In the genomic region with DNA sequence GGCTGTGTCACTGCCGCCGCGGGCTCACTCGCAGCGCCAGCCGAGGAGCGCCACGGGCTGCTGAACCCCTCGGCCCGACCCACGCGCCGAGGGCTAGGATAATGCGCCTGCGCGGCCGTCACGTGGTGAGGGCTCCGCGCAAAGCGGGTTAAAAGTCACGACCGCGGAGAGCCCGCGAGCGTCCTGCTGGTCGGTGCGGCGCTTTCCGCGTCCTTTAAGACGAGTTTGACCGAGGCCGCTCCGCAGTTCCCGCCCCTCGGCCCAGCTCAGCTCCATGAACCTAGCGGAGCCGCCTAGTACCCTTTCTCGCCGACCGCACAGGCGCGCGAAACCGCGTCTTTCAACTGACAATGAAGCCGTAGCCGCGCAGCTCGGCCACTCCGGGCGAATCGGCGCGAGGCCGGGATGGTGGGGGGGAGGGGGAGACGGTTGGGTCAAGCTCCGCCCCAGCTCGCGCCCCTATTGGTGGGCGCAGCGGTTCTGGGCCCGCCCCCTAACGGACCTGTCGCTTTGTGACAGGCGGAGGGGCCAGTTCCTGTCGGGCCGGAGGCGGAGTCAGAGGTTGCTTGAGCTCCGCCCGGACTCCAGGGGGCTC, we compare ENCODE assay signal across 1 cellular context.
A peak's percentile ranks its signal among the peaks of the same experiment; 100 is the strongest.
TF ChIP-seq lines count a peak whose summit lies in the region.

No MANE protein-coding gene starts in this region.

TF ChIP-seq in HepG2, 621 proteins besides CTCF, POLR2A, EP300 and RAD21 (continued from another document and continues in another):
- TF ChIP-seq, protein P1, sequence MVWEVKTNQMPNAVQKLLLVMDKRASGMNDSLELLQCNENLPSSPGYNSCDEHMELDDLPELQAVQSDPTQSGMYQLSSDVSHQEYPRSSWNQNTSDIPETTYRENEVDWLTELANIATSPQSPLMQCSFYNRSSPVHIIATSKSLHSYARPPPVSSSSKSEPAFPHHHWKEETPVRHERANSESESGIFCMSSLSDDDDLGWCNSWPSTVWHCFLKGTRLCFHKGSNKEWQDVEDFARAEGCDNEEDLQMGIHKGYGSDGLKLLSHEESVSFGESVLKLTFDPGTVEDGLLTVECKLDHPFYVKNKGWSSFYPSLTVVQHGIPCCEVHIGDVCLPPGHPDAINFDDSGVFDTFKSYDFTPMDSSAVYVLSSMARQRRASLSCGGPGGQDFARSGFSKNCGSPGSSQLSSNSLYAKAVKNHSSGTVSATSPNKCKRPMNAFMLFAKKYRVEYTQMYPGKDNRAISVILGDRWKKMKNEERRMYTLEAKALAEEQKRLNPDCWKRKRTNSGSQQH (CRISPR knock-in tag; IDR thresholded peaks at IDR 0.05; ENCODE audit: low read depth): peak; percentile 69
- TF ChIP-seq ZNF510 (CRISPR knock-in tag; IDR thresholded peaks at IDR 0.05; ENCODE audit: low read depth) (no peak), ARNT (IDR thresholded peaks at IDR 0.05) (no peak), ZNF619 (CRISPR knock-in tag; IDR thresholded peaks at IDR 0.05) (peak; percentile 91), ZNF552 (CRISPR knock-in tag; IDR thresholded peaks at IDR 0.05; ENCODE audit: borderline replicate concordance) (peak; percentile 84; the same call in 1 of the 2 replicates), MTA1 (CRISPR knock-in tag; IDR thresholded peaks at IDR 0.05; ENCODE audit: borderline replicate concordance) (no peak), ZNF362 (CRISPR knock-in tag; IDR thresholded peaks at IDR 0.05; ENCODE audit: borderline replicate concordance) (no peak; the same call in 1 of the 2 replicates), ZNF253 (CRISPR knock-in tag; IDR thresholded peaks at IDR 0.05; ENCODE audit: borderline replicate concordance) (peak; percentile 89; the same call in 1 of the 2 replicates), ISX (CRISPR knock-in tag; conservative IDR thresholded peaks at IDR 0.05) (no peak), DR1 (CRISPR knock-in tag; IDR thresholded peaks at IDR 0.05) (0 out of 2 replicates have a peak, but pooled peaks have one; percentile 83), DMAP1 (CRISPR knock-in tag; IDR thresholded peaks at IDR 0.05) (peak; percentile 97), ZNF274 (CRISPR knock-in tag; IDR thresholded peaks at IDR 0.05) (peak; percentile 95), ZBTB40 (IDR thresholded peaks at IDR 0.05) (no peak), ZBTB40 (CRISPR knock-in tag; IDR thresholded peaks at IDR 0.05) (peak; percentile 81), ZNF598 (CRISPR knock-in tag; IDR thresholded peaks at IDR 0.05; ENCODE audit: borderline replicate concordance) (peak; percentile 94; the same call in 1 of the 2 replicates), ZFY (CRISPR knock-in tag; IDR thresholded peaks at IDR 0.05) (peak; percentile 90), ZNF138 (CRISPR knock-in tag; IDR thresholded peaks at IDR 0.05; ENCODE audit: low read depth) (peak; percentile 89; the same call in 1 of the 2 replicates), ZEB1 (IDR thresholded peaks at IDR 0.05; ENCODE audit: insufficient replicate concordance, low read depth) (peak; percentile 42), ZNF83 (CRISPR knock-in tag; IDR thresholded peaks at IDR 0.05; ENCODE audit: borderline replicate concordance) (peak; percentile 91; the same call in 1 of the 2 replicates), GATA4 (IDR thresholded peaks at IDR 0.05; ENCODE audit: borderline replicate concordance, low read depth) (peak; percentile 76; the same call in 1 of the 2 replicates), RCOR2 (CRISPR knock-in tag; IDR thresholded peaks at IDR 0.05) (peak; percentile 78; the same call in 1 of the 2 replicates), ZNF432 (CRISPR knock-in tag; IDR thresholded peaks at IDR 0.05; ENCODE audit: borderline replicate concordance) (no peak), ZNF777 (CRISPR knock-in tag; IDR thresholded peaks at IDR 0.05) (no peak; the same call in 1 of the 2 replicates), ZNF234 (CRISPR knock-in tag; conservative IDR thresholded peaks at IDR 0.05) (no peak), ZSCAN5A (CRISPR knock-in tag; IDR thresholded peaks at IDR 0.05; ENCODE audit: borderline replicate concordance) (peak; percentile 87), ZIK1 (CRISPR knock-in tag; IDR thresholded peaks at IDR 0.05; ENCODE audit: borderline replicate concordance, low read depth) (peak; percentile 79; the same call in 1 of the 2 replicates), SRSF1 (optimal IDR thresholded peaks at IDR 0.05; ENCODE audit: low read depth, low read length) (peak; percentile 74), KDM2A (CRISPR knock-in tag; IDR thresholded peaks at IDR 0.05; ENCODE audit: borderline replicate concordance, low read depth) (peak; percentile 93), PPARG (CRISPR knock-in tag; conservative IDR thresholded peaks at IDR 0.05) (peak; percentile 99), HMGXB4 (CRISPR knock-in tag; IDR thresholded peaks at IDR 0.05; ENCODE audit: borderline replicate concordance in 1 of 2, low read depth in 1 of 2) (peak; percentile 73 to 84), AHR (CRISPR knock-in tag; IDR thresholded peaks at IDR 0.05) (peak; percentile 63; the same call in 1 of the 2 replicates)
- TF ChIP-seq, protein P2, sequence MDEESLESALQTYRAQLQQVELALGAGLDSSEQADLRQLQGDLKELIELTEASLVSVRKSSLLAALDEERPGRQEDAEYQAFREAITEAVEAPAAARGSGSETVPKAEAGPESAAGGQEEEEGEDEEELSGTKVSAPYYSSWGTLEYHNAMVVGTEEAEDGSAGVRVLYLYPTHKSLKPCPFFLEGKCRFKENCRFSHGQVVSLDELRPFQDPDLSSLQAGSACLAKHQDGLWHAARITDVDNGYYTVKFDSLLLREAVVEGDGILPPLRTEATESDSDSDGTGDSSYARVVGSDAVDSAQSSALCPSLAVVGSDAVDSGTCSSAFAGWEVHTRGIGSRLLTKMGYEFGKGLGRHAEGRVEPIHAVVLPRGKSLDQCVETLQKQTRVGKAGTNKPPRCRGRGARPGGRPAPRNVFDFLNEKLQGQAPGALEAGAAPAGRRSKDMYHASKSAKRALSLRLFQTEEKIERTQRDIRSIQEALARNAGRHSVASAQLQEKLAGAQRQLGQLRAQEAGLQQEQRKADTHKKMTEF (CRISPR knock-in tag; IDR thresholded peaks at IDR 0.05): peak; percentile 98
- TF ChIP-seq, protein P3, sequence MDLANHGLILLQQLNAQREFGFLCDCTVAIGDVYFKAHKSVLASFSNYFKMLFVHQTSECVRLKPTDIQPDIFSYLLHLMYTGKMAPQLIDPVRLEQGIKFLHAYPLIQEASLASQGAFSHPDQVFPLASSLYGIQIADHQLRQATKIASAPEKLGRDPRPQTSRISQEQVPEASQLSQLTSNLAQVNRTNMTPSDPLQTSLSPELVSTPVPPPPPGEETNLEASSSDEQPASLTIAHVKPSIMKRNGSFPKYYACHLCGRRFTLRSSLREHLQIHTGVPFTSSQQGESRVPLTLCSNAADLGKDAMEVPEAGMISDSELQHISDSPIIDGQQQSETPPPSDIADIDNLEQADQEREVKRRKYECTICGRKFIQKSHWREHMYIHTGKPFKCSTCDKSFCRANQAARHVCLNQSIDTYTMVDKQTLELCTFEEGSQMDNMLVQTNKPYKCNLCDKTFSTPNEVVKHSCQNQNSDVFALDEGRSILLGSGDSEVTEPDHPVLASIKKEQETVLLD (CRISPR knock-in tag; IDR thresholded peaks at IDR 0.05; ENCODE audit: low read depth): peak; percentile 72; the same call in 1 of the 2 replicates
- TF ChIP-seq, protein P4, sequence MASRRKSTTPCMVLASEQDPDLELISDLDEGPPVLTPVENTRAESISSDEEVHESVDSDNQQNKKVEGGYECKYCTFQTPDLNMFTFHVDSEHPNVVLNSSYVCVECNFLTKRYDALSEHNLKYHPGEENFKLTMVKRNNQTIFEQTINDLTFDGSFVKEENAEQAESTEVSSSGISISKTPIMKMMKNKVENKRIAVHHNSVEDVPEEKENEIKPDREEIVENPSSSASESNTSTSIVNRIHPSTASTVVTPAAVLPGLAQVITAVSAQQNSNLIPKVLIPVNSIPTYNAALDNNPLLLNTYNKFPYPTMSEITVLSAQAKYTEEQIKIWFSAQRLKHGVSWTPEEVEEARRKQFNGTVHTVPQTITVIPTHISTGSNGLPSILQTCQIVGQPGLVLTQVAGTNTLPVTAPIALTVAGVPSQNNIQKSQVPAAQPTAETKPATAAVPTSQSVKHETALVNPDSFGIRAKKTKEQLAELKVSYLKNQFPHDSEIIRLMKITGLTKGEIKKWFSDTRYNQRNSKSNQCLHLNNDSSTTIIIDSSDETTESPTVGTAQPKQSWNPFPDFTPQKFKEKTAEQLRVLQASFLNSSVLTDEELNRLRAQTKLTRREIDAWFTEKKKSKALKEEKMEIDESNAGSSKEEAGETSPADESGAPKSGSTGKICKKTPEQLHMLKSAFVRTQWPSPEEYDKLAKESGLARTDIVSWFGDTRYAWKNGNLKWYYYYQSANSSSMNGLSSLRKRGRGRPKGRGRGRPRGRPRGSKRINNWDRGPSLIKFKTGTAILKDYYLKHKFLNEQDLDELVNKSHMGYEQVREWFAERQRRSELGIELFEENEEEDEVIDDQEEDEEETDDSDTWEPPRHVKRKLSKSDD (CRISPR knock-in tag; IDR thresholded peaks at IDR 0.05; ENCODE audit: low read depth): peak; percentile 54; the same call in 1 of the 2 replicates
